34 cellular contexts compared by ENCODE assay signal in the genomic region with DNA sequence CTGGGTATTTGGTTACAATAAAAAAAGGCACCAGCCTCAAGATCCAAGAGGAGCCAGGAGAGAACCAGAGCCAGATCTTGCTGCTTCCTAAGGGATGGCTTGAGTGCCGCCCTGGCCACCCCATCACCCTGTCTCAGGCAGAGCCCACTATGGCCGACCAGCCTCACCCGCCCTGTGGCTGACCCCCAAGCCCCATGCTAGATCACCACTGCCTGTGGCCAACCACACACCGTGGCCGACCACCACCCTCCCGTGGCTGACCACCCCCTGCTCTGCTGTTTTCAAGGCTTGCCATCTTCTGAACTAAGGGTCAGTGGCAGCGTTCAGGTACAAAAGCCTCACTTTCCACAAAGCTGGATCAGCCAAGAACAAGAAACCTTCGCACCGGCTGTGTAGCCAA.
"Had no signal": no experiment of that assay in that cellular context is flagged by ENCODE, and none has a peak within 500 bp of the region (broad histone marks: within the 10 kb centered on the region; RNA-seq: fewer than 3 reads in every experiment).

No MANE protein-coding gene starts in this region.

- ATAC-seq: activated CD4-positive, CD25-positive, alpha-beta regulatory T cell treated with anti-CD3 and anti-CD28 coated beads, Interleukin-2, amount 50 U/mL, for 24 hours; activated CD8-positive, alpha-beta memory T cell treated with anti-CD3 and anti-CD28 coated beads, Interleukin-2, amount 10 ng/mL, durations not matched to agents 7 days and 5 days; activated CD8-positive, alpha-beta T cell treated with anti-CD3 and anti-CD28 coated beads, Interleukin-2, amount 10 ng/mL, durations not matched to agents 7 days and 5 days; esophagus mucosa; T-helper 17 cell had no signal

- H3K27ac Mint-ChIP-seq: activated B cell treated with CpG ODN at 0.5 μM for 24 hours; activated CD4-positive, alpha-beta memory T cell treated with anti-CD3 and anti-CD28 coated beads for 36 hours; activated CD8-positive, alpha-beta memory T cell treated with anti-CD3 and anti-CD28 coated beads, Interleukin-2, amount 10 ng/mL, durations not matched to agents 7 days and 5 days; activated CD8-positive, alpha-beta T cell treated with anti-CD3 and anti-CD28 coated beads, Interleukin-2, amount 10 ng/mL, durations not matched to agents 7 days and 5 days; activated naive CD4-positive, alpha-beta T cell treated with anti-CD3 and anti-CD28 coated beads for 36 hours; activated naive CD4-positive, alpha-beta T cell treated with anti-CD3 and anti-CD28 coated beads, Interleukin-2, amount 50 U/mL, for 24 hours; activated naive CD8-positive, alpha-beta T cell treated with anti-CD3 and anti-CD28 coated beads, Interleukin-2, amount 10 ng/mL, durations not matched to agents 7 days and 5 days; activated T-helper 1 cell treated with anti-CD3 and anti-CD28 coated beads, Interleukin-12 subunit alpha, Interleukin-12 subunit beta, Interleukin-2, Interleukin-4 antibody, amounts not matched to agents 30 ng/mL and 10 ng/mL and 1 ng/mL, durations not matched to agents 14 hours and 24 hours and 36 hours; activated T-helper 2 cell treated with anti-CD3 and anti-CD28 coated beads, Interferon-gamma antibody, Interleukin-2, Interleukin-4, amounts not matched to agents 10 μg/mL and 5 μg/mL and 100 μg/mL, durations not matched to agents 14 hours and 24 hours and 36 hours; dendritic cell treated with granulocyte-macrophage colony-stimulating factor and Interleukin-4, amounts not matched to agents 40 ng/mL and 50 ng/mL, for 4 days; endodermal cell; T-helper 17 cell; T-helper 2 cell treated with Interferon-gamma antibody and Interleukin-4, amounts not matched to agents 5 μg/mL and 100 μg/mL, for 36 hours had no signal

- H3K27ac ChIP-seq: ascending aorta, breast epithelium, cardiac muscle cell, coronary artery, dorsolateral prefrontal cortex, WERI-Rb-1 had no signal

- H3K4me3 Mint-ChIP-seq: activated B cell treated with CpG ODN at 0.5 μM for 24 hours; activated CD4-positive, alpha-beta memory T cell treated with anti-CD3 and anti-CD28 coated beads for 36 hours; activated CD8-positive, alpha-beta memory T cell treated with anti-CD3 and anti-CD28 coated beads, Interleukin-2, amount 10 ng/mL, durations not matched to agents 7 days and 5 days; activated CD8-positive, alpha-beta T cell treated with anti-CD3 and anti-CD28 coated beads, Interleukin-2, amount 10 ng/mL, durations not matched to agents 7 days and 5 days; activated naive CD4-positive, alpha-beta T cell treated with anti-CD3 and anti-CD28 coated beads for 36 hours; activated naive CD4-positive, alpha-beta T cell treated with anti-CD3 and anti-CD28 coated beads, Interleukin-2, amount 50 U/mL, for 24 hours; activated naive CD8-positive, alpha-beta T cell treated with anti-CD3 and anti-CD28 coated beads, Interleukin-2, amount 10 ng/mL, durations not matched to agents 7 days and 5 days; activated T-helper 1 cell treated with anti-CD3 and anti-CD28 coated beads, Interleukin-12 subunit alpha, Interleukin-12 subunit beta, Interleukin-2, Interleukin-4 antibody, amounts not matched to agents 30 ng/mL and 10 ng/mL and 1 ng/mL, durations not matched to agents 14 hours and 24 hours and 36 hours; brain; dendritic cell treated with granulocyte-macrophage colony-stimulating factor and Interleukin-4, amounts not matched to agents 40 ng/mL and 50 ng/mL, for 4 days; endodermal cell; T-helper 17 cell; T-helper 2 cell treated with Interferon-gamma antibody and Interleukin-4, amounts not matched to agents 5 μg/mL and 100 μg/mL, for 36 hours had no signal

- DNase-seq: activated B cell treated with CpG ODN at 0.5 μM for 24 hours; activated CD4-positive, alpha-beta memory T cell treated with anti-CD3 and anti-CD28 coated beads for 36 hours; activated CD4-positive, alpha-beta T cell treated with anti-CD3 and anti-CD28 coated beads for 48 hours; activated CD8-positive, alpha-beta memory T cell treated with anti-CD3 and anti-CD28 coated beads, Interleukin-2, amount 10 ng/mL, durations not matched to agents 7 days and 5 days; activated CD8-positive, alpha-beta memory T cell treated with anti-CD3 and anti-CD28 coated beads, Interleukin-2, amount 50 U/mL, for 4 hours; activated CD8-positive, alpha-beta T cell treated with anti-CD3 and anti-CD28 coated beads, Interleukin-2, amount 10 ng/mL, durations not matched to agents 7 days and 5 days; activated effector memory CD4-positive, alpha-beta T cell treated with anti-CD3 and anti-CD28 coated beads, Interleukin-2, amount 50 U/mL, for 16 hours; activated naive CD4-positive, alpha-beta T cell treated with anti-CD3 and anti-CD28 coated beads for 36 hours; activated naive CD8-positive, alpha-beta T cell treated with anti-CD3 and anti-CD28 coated beads, Interleukin-2, amount 10 ng/mL, durations not matched to agents 7 days and 5 days; activated T-cell treated with anti-CD3 and anti-CD28 coated beads, Interleukin-2, amount 50 U/mL, for 1 hour; activated T-cell treated with anti-CD3 and anti-CD28 coated beads, Interleukin-2, amount 50 U/mL, for 48 hours; central memory CD4-positive, alpha-beta T cell; cerebellar nuclear complex; dorsolateral prefrontal cortex; effector memory CD4-positive, alpha-beta T cell; endodermal cell; foreskin fibroblast; T-helper 1 cell; T-helper 17 cell; T1000; WERI-Rb-1 had no signal

- H3K4me1 ChIP-seq: ascending aorta, breast epithelium had no signal

- H3K27me3 ChIP-seq: ascending aorta, breast epithelium, dorsolateral prefrontal cortex had no signal

- H3K36me3 Mint-ChIP-seq: activated CD4-positive, alpha-beta memory T cell treated with anti-CD3 and anti-CD28 coated beads for 36 hours; activated CD8-positive, alpha-beta memory T cell treated with anti-CD3 and anti-CD28 coated beads, Interleukin-2, amount 10 ng/mL, durations not matched to agents 7 days and 5 days; activated naive CD4-positive, alpha-beta T cell treated with anti-CD3 and anti-CD28 coated beads, Interleukin-2, amount 50 U/mL, for 24 hours; activated naive CD8-positive, alpha-beta T cell treated with anti-CD3 and anti-CD28 coated beads, Interleukin-2, amount 10 ng/mL, durations not matched to agents 7 days and 5 days had no signal

- H3K9me3 Mint-ChIP-seq: activated B cell treated with CpG ODN at 0.5 μM for 24 hours; activated CD4-positive, alpha-beta memory T cell treated with anti-CD3 and anti-CD28 coated beads for 36 hours; activated naive CD4-positive, alpha-beta T cell treated with anti-CD3 and anti-CD28 coated beads for 36 hours; activated naive CD4-positive, alpha-beta T cell treated with anti-CD3 and anti-CD28 coated beads, Interleukin-2, amount 50 U/mL, for 24 hours; activated naive CD8-positive, alpha-beta T cell treated with anti-CD3 and anti-CD28 coated beads, Interleukin-2, amount 10 ng/mL, durations not matched to agents 7 days and 5 days; activated T-helper 1 cell treated with anti-CD3 and anti-CD28 coated beads, Interleukin-12 subunit alpha, Interleukin-12 subunit beta, Interleukin-2, Interleukin-4 antibody, amounts not matched to agents 30 ng/mL and 10 ng/mL and 1 ng/mL, durations not matched to agents 14 hours and 24 hours and 36 hours; activated T-helper 2 cell treated with anti-CD3 and anti-CD28 coated beads, Interferon-gamma antibody, Interleukin-2, Interleukin-4, amounts not matched to agents 10 μg/mL and 5 μg/mL and 100 μg/mL, durations not matched to agents 14 hours and 24 hours and 36 hours; dendritic cell treated with granulocyte-macrophage colony-stimulating factor and Interleukin-4, amounts not matched to agents 40 ng/mL and 50 ng/mL, for 4 days; endodermal cell; T-helper 2 cell treated with Interferon-gamma antibody and Interleukin-4, amounts not matched to agents 5 μg/mL and 100 μg/mL, for 36 hours had no signal

- FAIRE-seq: frontal cortex had no signal

- H3K27me3 Mint-ChIP-seq: activated B cell treated with CpG ODN at 0.5 μM for 24 hours; activated naive CD4-positive, alpha-beta T cell treated with anti-CD3 and anti-CD28 coated beads, Interleukin-2, amount 50 U/mL, for 24 hours had no signal

- H3K4me1 Mint-ChIP-seq: activated B cell treated with CpG ODN at 0.5 μM for 24 hours; activated CD8-positive, alpha-beta memory T cell treated with anti-CD3 and anti-CD28 coated beads, Interleukin-2, amount 10 ng/mL, durations not matched to agents 7 days and 5 days; activated naive CD4-positive, alpha-beta T cell treated with anti-CD3 and anti-CD28 coated beads, Interleukin-2, amount 50 U/mL, for 24 hours; activated naive CD8-positive, alpha-beta T cell treated with anti-CD3 and anti-CD28 coated beads, Interleukin-2, amount 10 ng/mL, durations not matched to agents 7 days and 5 days; endodermal cell; T-helper 17 cell had no signal

- H3K36me3 ChIP-seq: ascending aorta, breast epithelium, cardiac muscle cell, WERI-Rb-1 had no signal

- H3K9me3 ChIP-seq: ascending aorta, breast epithelium had no signal

- H3K4me3 ChIP-seq: ascending aorta, breast epithelium, cardiac muscle cell, coronary artery, dorsolateral prefrontal cortex had no signal
